15 cellular contexts compared by ENCODE assay signal in the genomic region with DNA sequence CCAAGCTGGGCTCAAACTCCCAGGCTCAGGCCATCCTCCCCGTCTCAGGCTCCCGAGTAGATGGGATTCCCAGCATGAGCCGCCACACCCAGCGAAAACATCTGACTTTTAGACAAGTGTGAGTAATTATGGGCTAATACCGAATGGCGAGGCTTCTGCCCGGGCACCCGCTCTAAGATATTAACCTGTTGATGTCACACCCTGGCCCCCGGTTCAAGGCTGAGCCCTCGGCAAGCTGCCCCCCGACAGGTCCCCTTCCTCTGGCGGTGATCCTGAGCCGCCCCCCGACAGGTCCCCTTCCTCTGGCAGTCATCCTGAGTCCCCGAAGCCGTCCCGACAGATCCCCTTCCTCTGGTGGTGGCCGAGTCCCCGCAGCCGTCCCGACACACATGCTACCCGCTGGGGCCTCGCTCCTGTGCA. TPM values are rescaled to one million over a fixed set of nuclear protein-coding genes. Genes with fewer than 3 reads are reported as not detected.
DNase-seq lines count a peak whose midpoint lies in the region; ATAC-seq and TF ChIP-seq lines count a peak whose summit lies in the region.
"Had no signal": no experiment of that assay in that cellular context is flagged by ENCODE, and none has a peak within 500 bp of the region (broad histone marks: within the 10 kb centered on the region; RNA-seq: fewer than 3 reads in every experiment).

No MANE protein-coding gene starts in this region.

- no peak for TF ChIP-seq RAD21 in HCT116 (IDR thresholded peaks at IDR 0.05; ENCODE audit: low read depth)

- no peaks in the 10 kb centered on the region for H3K9me3 ChIP-seq in HCT116 (ENCODE audit: control insufficient read depth in 1 of 2, insufficient read depth in 1 of 2, low read depth in 1 of 2, low read length in 2 of 2)
- H3K9me3 ChIP-seq: gastrocnemius medialis, testis had no signal

- peaks cover 40 to 62% of the 10 kb centered on the region in 2 experiments for H3K4me1 ChIP-seq in HCT116 (ENCODE audit: control insufficient read depth in 1 of 2, insufficient read depth in 2 of 2, low read length in 2 of 2)

- H3K36me3 Mint-ChIP-seq in activated naive CD4-positive, alpha-beta T cell treated with anti-CD3 and anti-CD28 coated beads for 36 hours (ENCODE audit: low read depth): peaks cover 27% of the 10 kb centered on the region

- RAD21 ChIA-PET in HCT116 (lab: Charles Lee; ENCODE audit: low non-redundant PET in 1 of 2, low total read pairs in 2 of 2, uncharacterized antibody in 2 of 2, unreplicated experiment in 2 of 2): no interaction called here

- H3K9me2 ChIP-seq in HCT116 (ENCODE audit: insufficient read depth): no peaks in the 10 kb centered on the region

- no TSS peak for BruUV-seq in HCT116 (replicated peaks; lab: Mats Ljungman, UMichigan)

- H3K4me2 ChIP-seq in HCT116 (ENCODE audit: low read length): peak overlapping the region; percentile 68

- no peak overlapping the region for H2AFZ ChIP-seq in HCT116 (ENCODE audit: low read depth, low read length, poor library complexity, severe bottlenecking)

- no peak overlapping the region for H3K4me3 Mint-ChIP-seq in activated naive CD4-positive, alpha-beta T cell treated with anti-CD3 and anti-CD28 coated beads for 36 hours
- H3K4me3 Mint-ChIP-seq: CD8-positive, alpha-beta T cell; naive thymus-derived CD4-positive, alpha-beta T cell had no signal

- CTCF ChIA-PET in HCT116 (lab: Charles Lee): no interaction called here
- CTCF ChIA-PET in activated naive CD4-positive, alpha-beta T cell treated with anti-CD3 and anti-CD28 coated beads for 36 hours (lab: Charles Lee): no interaction called here

- H3K4me1 Mint-ChIP-seq in activated naive CD4-positive, alpha-beta T cell treated with anti-CD3 and anti-CD28 coated beads for 36 hours (ENCODE audit: low read depth): peaks cover 18% of the 10 kb centered on the region

- peaks cover 32% of the 10 kb centered on the region for H3K79me2 ChIP-seq in HCT116 (ENCODE audit: insufficient read depth, low read length)

- peak overlapping the region in 1 of 2 experiments; percentile 14; a peak in 2 of 4 replicates for H3K4me3 ChIP-seq in HCT116 (replicated peaks in 1 of 2; ENCODE audit: low read depth in 1 of 2, low read length in 2 of 2)
- H3K4me3 ChIP-seq in epithelial cell of esophagus (ENCODE audit: low read length): no peak overlapping the region
- H3K4me3 ChIP-seq in skin epidermis: no peak overlapping the region
- H3K4me3 ChIP-seq: coronary artery, gastrocnemius medialis, testis had no signal

- POLR2A ChIA-PET in HCT116 (lab: Charles Lee): no interaction called here

- H3K9me3 Mint-ChIP-seq in activated naive CD4-positive, alpha-beta T cell treated with anti-CD3 and anti-CD28 coated beads for 36 hours: no peaks in the 10 kb centered on the region
- H3K9me3 Mint-ChIP-seq: CD8-positive, alpha-beta T cell; naive thymus-derived CD4-positive, alpha-beta T cell had no signal

- no peaks in the 10 kb centered on the region; a peak in 1 of 4 replicates for H3K36me3 ChIP-seq in HCT116 (ENCODE audit: control insufficient read depth in 1 of 2, insufficient read depth in 2 of 2, low read length in 2 of 2)
- H3K36me3 ChIP-seq: gastrocnemius medialis had no signal

- DNase-seq in HCT116 (ENCODE audit: low read depth, low spot score) (no peak), epithelial cell of esophagus (ENCODE audit: low read depth) (peak; percentile 83), T-helper 9 cell (no peak)
- no peak for DNase-seq in activated naive CD4-positive, alpha-beta T cell treated with anti-CD3 and anti-CD28 coated beads for 36 hours
- DNase-seq: gastrocnemius medialis; left cardiac atrium; naive thymus-derived CD4-positive, alpha-beta T cell; NCI-H2029; NK-92 treated with Interleukin-12 subunit alpha and Interleukin-12 subunit beta, amount 100 ng/mL, for 24 hours; testis had no signal

- H3K27ac Mint-ChIP-seq in activated naive CD4-positive, alpha-beta T cell treated with anti-CD3 and anti-CD28 coated beads for 36 hours: no peak overlapping the region
- H3K27ac Mint-ChIP-seq: CD8-positive, alpha-beta T cell; naive thymus-derived CD4-positive, alpha-beta T cell had no signal

- peak overlapping the region; percentile 50 for H3K9ac ChIP-seq in HCT116 (ENCODE audit: low read length)

- peak overlapping the region; percentile 13 for H3K27ac ChIP-seq in HCT116 (ENCODE audit: low read depth, low read length)
- peak overlapping the region in 11 of 21 experiments; percentile 6 to 98 (median 57) for H3K27ac ChIP-seq in skin epidermis
- H3K27ac ChIP-seq: coronary artery, gastrocnemius medialis, testis had no signal

- H3K27me3 ChIP-seq in HCT116 (ENCODE audit: insufficient read depth, low read length): no peaks in the 10 kb centered on the region
- H3K27me3 ChIP-seq: gastrocnemius medialis, testis had no signal

- H3K27me3 Mint-ChIP-seq in activated naive CD4-positive, alpha-beta T cell treated with anti-CD3 and anti-CD28 coated beads for 36 hours (ENCODE audit: low read depth): no peaks in the 10 kb centered on the region
- H3K27me3 Mint-ChIP-seq: naive thymus-derived CD4-positive, alpha-beta T cell had no signal

- ATAC-seq in HCT116 (peak; percentile 25; the same call in 1 of the 2 replicates), GM21447 (IDR thresholded peaks at IDR 0.05; ENCODE audit: unreplicated experiment) (no peak)
- ATAC-seq: CD8-positive, alpha-beta T cell; gastrocnemius medialis; naive thymus-derived CD4-positive, alpha-beta T cell; sciatic nerve had no signal

- no peaks in the 10 kb centered on the region for H4K20me1 ChIP-seq in HCT116 (ENCODE audit: insufficient read depth)

- intact Hi-C loops in HCT116 (cut with micrococcal nuclease): no loop called here
- intact Hi-C loops in activated naive CD4-positive, alpha-beta T cell treated with anti-CD3 and anti-CD28 coated beads for 36 hours (cut with micrococcal nuclease): no loop called here

- no peak for TF ChIP-seq CTCF in HCT116 (IDR thresholded peaks at IDR 0.05 in 2 of 3, conservative IDR thresholded peaks at IDR 0.05 in 1 of 3; ENCODE audit: borderline replicate concordance in 1 of 3, insufficient read depth in 1 of 3, low read depth in 2 of 3, low read length in 2 of 3)
- TF ChIP-seq CTCF in epithelial cell of esophagus (IDR thresholded peaks at IDR 0.05; ENCODE audit: insufficient read depth, low read depth, low read length, missing control alignments): no peak

- TF ChIP-seq POLR2A in HCT116 (IDR thresholded peaks at IDR 0.05; ENCODE audit: borderline replicate concordance, extremely low read depth, insufficient read depth, insufficient read length): no peak

TF ChIP-seq in HCT116, 20 proteins besides CTCF, POLR2A, EP300 and RAD21 (continues in another document):
- no peak for TF ChIP-seq EZH2 (IDR thresholded peaks at IDR 0.05)
- TF ChIP-seq CEBPB (IDR thresholded peaks at IDR 0.05; ENCODE audit: low read depth): no peak
- no peak for TF ChIP-seq ZFX (IDR thresholded peaks at IDR 0.05)
- TF ChIP-seq SP1 (IDR thresholded peaks at IDR 0.05; ENCODE audit: low read depth): no peak
- TF ChIP-seq SIN3A (IDR thresholded peaks at IDR 0.05; ENCODE audit: low read depth): no peak
- TF ChIP-seq ZNF274 (IDR thresholded peaks at IDR 0.05; ENCODE audit: low read depth, low read length): no peak
- TF ChIP-seq EZH2phosphoT487 (IDR thresholded peaks at IDR 0.05; ENCODE audit: borderline replicate concordance): no peak
- no peak for TF ChIP-seq ELF1 (IDR thresholded peaks at IDR 0.05; ENCODE audit: borderline replicate concordance, low read depth)
- TF ChIP-seq EGR1 (IDR thresholded peaks at IDR 0.05; ENCODE audit: low read depth): no peak
- TF ChIP-seq FOSL1 (IDR thresholded peaks at IDR 0.05; ENCODE audit: low read depth): no peak
- TF ChIP-seq, protein P1, sequence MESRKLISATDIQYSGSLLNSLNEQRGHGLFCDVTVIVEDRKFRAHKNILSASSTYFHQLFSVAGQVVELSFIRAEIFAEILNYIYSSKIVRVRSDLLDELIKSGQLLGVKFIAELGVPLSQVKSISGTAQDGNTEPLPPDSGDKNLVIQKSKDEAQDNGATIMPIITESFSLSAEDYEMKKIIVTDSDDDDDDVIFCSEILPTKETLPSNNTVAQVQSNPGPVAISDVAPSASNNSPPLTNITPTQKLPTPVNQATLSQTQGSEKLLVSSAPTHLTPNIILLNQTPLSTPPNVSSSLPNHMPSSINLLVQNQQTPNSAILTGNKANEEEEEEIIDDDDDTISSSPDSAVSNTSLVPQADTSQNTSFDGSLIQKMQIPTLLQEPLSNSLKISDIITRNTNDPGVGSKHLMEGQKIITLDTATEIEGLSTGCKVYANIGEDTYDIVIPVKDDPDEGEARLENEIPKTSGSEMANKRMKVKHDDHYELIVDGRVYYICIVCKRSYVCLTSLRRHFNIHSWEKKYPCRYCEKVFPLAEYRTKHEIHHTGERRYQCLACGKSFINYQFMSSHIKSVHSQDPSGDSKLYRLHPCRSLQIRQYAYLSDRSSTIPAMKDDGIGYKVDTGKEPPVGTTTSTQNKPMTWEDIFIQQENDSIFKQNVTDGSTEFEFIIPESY (IDR thresholded peaks at IDR 0.05; ENCODE audit: extremely low read depth, insufficient replicate concordance, low read length): no peak
- TF ChIP-seq YY1 (IDR thresholded peaks at IDR 0.05; ENCODE audit: extremely low read depth, insufficient replicate concordance, low read depth, low read length): no peak
- TF ChIP-seq CBX3 (IDR thresholded peaks at IDR 0.05; ENCODE audit: low read depth): no peak

RNA-seq across cellular contexts. Expression of a gene that starts 5.2 kb away (rescaled TPM):
- 60.9 TPM for total RNA-seq in HCT116 (2021; ENCODE audit: unreplicated experiment)
- polyA plus RNA-seq in HCT116 (2012): 82.1 and 82.9 TPM in 2 replicates
- 10 to 100 TPM; 29.8 to 33.9 TPM for total RNA-seq in activated naive CD4-positive, alpha-beta T cell treated with anti-CD3 and anti-CD28 coated beads for 36 hours

RNA-seq across cellular contexts. Expression of a gene that starts 8.6 kb away (rescaled TPM):
- 34.8 TPM for total RNA-seq in HCT116 (2021; ENCODE audit: unreplicated experiment)
- polyA plus RNA-seq in HCT116 (2012): 21.4 and 21.7 TPM in 2 replicates
- total RNA-seq in activated naive CD4-positive, alpha-beta T cell treated with anti-CD3 and anti-CD28 coated beads for 36 hours: under 1 TPM in 1 of 2 experiments, not detected in 1; 0.36 TPM
- total RNA-seq: CD8-positive, alpha-beta T cell had no signal

RNA-seq across cellular contexts. Expression of a gene that starts 34.1 kb away (rescaled TPM):
- 56.3 TPM for total RNA-seq in HCT116 (2021; ENCODE audit: unreplicated experiment)
- polyA plus RNA-seq in HCT116 (2012): 35.3 and 61.9 TPM in 2 replicates
- total RNA-seq in activated naive CD4-positive, alpha-beta T cell treated with anti-CD3 and anti-CD28 coated beads for 36 hours: 10 to 100 TPM; 33.0 to 34.6 TPM

Comparison
In these comparisons a context has a peak if more than half of its experiments do, and no peak if none do; other contexts are left out.
1. RNA of a gene that starts 8.6 kb away (total RNA-seq): 34.8 TPM in HCT116 (single experiment); 0.36 TPM in activated naive CD4-positive, alpha-beta T cell treated with anti-CD3 and anti-CD28 coated beads for 36 hours; every median in the first group is over 10 times any median in the second.